In genomic region chr7:71752171-71752935, GRCh38 we compare ENCODE assay signal across 9 cellular contexts.
DNase-seq lines count a peak whose midpoint lies in the region; ATAC-seq lines count a peak whose summit lies in the region.
"Had no signal": no experiment of that assay in that cellular context is flagged by ENCODE, and none has a peak within 500 bp of the region (broad histone marks: within the 10 kb centered on the region; RNA-seq: fewer than 3 reads in every experiment).

No MANE protein-coding gene starts in this region.

- peaks cover 3% of the 10 kb centered on the region for H3K9me3 Mint-ChIP-seq in activated naive CD8-positive, alpha-beta T cell treated with anti-CD3 and anti-CD28 coated beads, Interleukin-2, amount 10 ng/mL, durations not matched to agents 7 days and 5 days

- no peaks in the 10 kb centered on the region for H3K4me1 Mint-ChIP-seq in activated naive CD8-positive, alpha-beta T cell treated with anti-CD3 and anti-CD28 coated beads, Interleukin-2, amount 10 ng/mL, durations not matched to agents 7 days and 5 days

- DNase-seq in NCI-H2081 (lab: John Stamatoyannopoulos, UW) (peak; percentile 11 to 15), NCI-H2081 treated with DMSO at 0.1 percent for 48 hours (lab: John Stamatoyannopoulos, UW) (no peak), NCI-H146 (lab: John Stamatoyannopoulos, UW) (peak; percentile 63), hippocampal formation (lab: John Stamatoyannopoulos, UW) (peak; percentile 0 to 36), foreskin melanocyte (no peak)
- peak; percentile 64 for DNase-seq in activated naive CD8-positive, alpha-beta T cell treated with anti-CD3 and anti-CD28 coated beads, Interleukin-2, amount 10 ng/mL, durations not matched to agents 7 days and 5 days
- peak; percentile 15 for DNase-seq in stimulated activated CD4-positive, alpha-beta T cell treated with anti-CD3 and anti-CD28 coated beads, Interleukin-12 subunit alpha, Interleukin-12 subunit beta, amount 100 ng/mL, for 4 hours

- H3K27ac Mint-ChIP-seq in activated naive CD8-positive, alpha-beta T cell treated with anti-CD3 and anti-CD28 coated beads, Interleukin-2, amount 10 ng/mL, durations not matched to agents 7 days and 5 days, result no peak overlapping the region
- H3K27ac Mint-ChIP-seq: CD4-positive, alpha-beta T cell had no signal

- H3K36me3 Mint-ChIP-seq in activated naive CD8-positive, alpha-beta T cell treated with anti-CD3 and anti-CD28 coated beads, Interleukin-2, amount 10 ng/mL, durations not matched to agents 7 days and 5 days, result no peaks in the 10 kb centered on the region

- POLR2A ChIA-PET in activated naive CD8-positive, alpha-beta T cell treated with anti-CD3 and anti-CD28 coated beads, Interleukin-2, amount 10 ng/mL, durations not matched to agents 7 days and 5 days (lab: Charles Lee), result no interaction called here

- ATAC-seq in activated naive CD8-positive, alpha-beta T cell treated with anti-CD3 and anti-CD28 coated beads, Interleukin-2, amount 10 ng/mL, durations not matched to agents 7 days and 5 days (ENCODE audit: low read depth), result peak; percentile 74
- no peak for ATAC-seq in GM19463 (IDR thresholded peaks at IDR 0.05; ENCODE audit: unreplicated experiment)

- no peak overlapping the region for H3K4me3 Mint-ChIP-seq in activated naive CD8-positive, alpha-beta T cell treated with anti-CD3 and anti-CD28 coated beads, Interleukin-2, amount 10 ng/mL, durations not matched to agents 7 days and 5 days
- H3K4me3 Mint-ChIP-seq: CD4-positive, alpha-beta T cell had no signal

- H3K27me3 Mint-ChIP-seq in activated naive CD8-positive, alpha-beta T cell treated with anti-CD3 and anti-CD28 coated beads, Interleukin-2, amount 10 ng/mL, durations not matched to agents 7 days and 5 days, result no peaks in the 10 kb centered on the region

Comparison
In these comparisons a context has a peak if more than half of its experiments do, and no peak if none do; other contexts are left out.
1. DNase-seq: peak in NCI-H2081 (2 of 2), NCI-H146 (single experiment), activated naive CD8-positive, alpha-beta T cell treated with anti-CD3 and anti-CD28 coated beads, Interleukin-2, amount 10 ng/mL, durations not matched to agents 7 days and 5 days (single experiment), hippocampal formation (2 of 2) and stimulated activated CD4-positive, alpha-beta T cell treated with anti-CD3 and anti-CD28 coated beads, Interleukin-12 subunit alpha, Interleukin-12 subunit beta, amount 100 ng/mL, for 4 hours (single experiment); none in NCI-H2081 treated with DMSO at 0.1 percent for 48 hours (single experiment) and foreskin melanocyte (single experiment).